ENCODE assay signal across 9 cellular contexts in genomic region chr4:73019462-73020047, GRCh38. TPM values are rescaled to one million over a fixed set of nuclear protein-coding genes. Genes with fewer than 3 reads are reported as not detected.
DNase-seq lines count a peak whose midpoint lies in the region; ATAC-seq and TF ChIP-seq lines count a peak whose summit lies in the region.
"Had no signal": no experiment of that assay in that cellular context is flagged by ENCODE, and none has a peak within 500 bp of the region (broad histone marks: within the 10 kb centered on the region; RNA-seq: fewer than 3 reads in every experiment).

No MANE protein-coding gene starts in this region.

- ATAC-seq in CD4-positive, CD25-positive, alpha-beta regulatory T cell (ENCODE audit: low read depth in 2 of 2) = no peak
- no peak for ATAC-seq in HG02759 (IDR thresholded peaks at IDR 0.05; ENCODE audit: unreplicated experiment)
- ATAC-seq in HG02840 (IDR thresholded peaks at IDR 0.05; ENCODE audit: low FRiP score, unreplicated experiment) = no peak
- ATAC-seq in GM21619 (IDR thresholded peaks at IDR 0.05; ENCODE audit: unreplicated experiment) = no peak

- peaks cover 36% of the 10 kb centered on the region for H3K27me3 Mint-ChIP-seq in CD4-positive, CD25-positive, alpha-beta regulatory T cell
- H3K27me3 Mint-ChIP-seq in nephron (ENCODE audit: low read depth) = no peaks in the 10 kb centered on the region

- H3K4me2 ChIP-seq in OCI-LY3 (ENCODE audit: low read length) = 0 out of 2 replicates have a peak overlapping the region, but pooled peaks have one; percentile 15

- no peaks in the 10 kb centered on the region for H3K9me3 ChIP-seq in CD4-positive, CD25-positive, alpha-beta regulatory T cell (ENCODE audit: control insufficient read depth in 2 of 2, low read length in 2 of 2)
- H3K9me3 ChIP-seq in OCI-LY3 (ENCODE audit: insufficient read depth, low read length) = no peaks in the 10 kb centered on the region

- in situ Hi-C loops in GM13977 (cut with MboI; ENCODE audit: low pct_unique_long_range_greater_than_20kb, low sequenced_read_pairs, unreplicated experiment) = loop anchor here (25.0 kb wide), 2 partner anchors 307 to 532 kb away; no protein-coding TSS in a partner anchor

- intact Hi-C loops in dorsolateral prefrontal cortex (cut with DNase I) = loop anchor here (2.0 to 10.0 kb wide), 4 partner anchors 315 to 705 kb away; no protein-coding TSS in a partner anchor

- H3K9me3 Mint-ChIP-seq in CD4-positive, CD25-positive, alpha-beta regulatory T cell = peaks cover 0 to 1% (median 0%) of the 10 kb centered on the region in 7 donors
- no peaks in the 10 kb centered on the region for H3K9me3 Mint-ChIP-seq in nephron
- H3K9me3 Mint-ChIP-seq: T-helper 1 cell treated with Interleukin-12 subunit alpha and Interleukin-12 subunit beta and Interleukin-4 antibody, amounts not matched to agents 30 μg/mL and 1 μg/mL, for 36 hours had no signal

- no peak overlapping the region for H3K4me3 ChIP-seq in CD4-positive, CD25-positive, alpha-beta regulatory T cell (ENCODE audit: low read depth, low read length)
- H3K4me3 ChIP-seq in OCI-LY3 (ENCODE audit: low read length) (no peak overlapping the region), dorsolateral prefrontal cortex (no peak overlapping the region)

- H3K36me3 ChIP-seq in CD4-positive, CD25-positive, alpha-beta regulatory T cell (ENCODE audit: control insufficient read depth, insufficient read depth, low read length) = no peaks in the 10 kb centered on the region
- H3K36me3 ChIP-seq in OCI-LY3 (replicated peaks; ENCODE audit: low read depth, low read length) = no peaks in the 10 kb centered on the region

- H3K27ac Mint-ChIP-seq in CD4-positive, CD25-positive, alpha-beta regulatory T cell = peak overlapping the region in 1 of 3 donors; percentile 40
- no peak overlapping the region for H3K27ac Mint-ChIP-seq in nephron
- H3K27ac Mint-ChIP-seq: T-helper 1 cell treated with Interleukin-12 subunit alpha and Interleukin-12 subunit beta and Interleukin-4 antibody, amounts not matched to agents 30 μg/mL and 1 μg/mL, for 36 hours had no signal

- no peaks in the 10 kb centered on the region for H3K36me3 Mint-ChIP-seq in CD4-positive, CD25-positive, alpha-beta regulatory T cell
- H3K36me3 Mint-ChIP-seq in nephron (ENCODE audit: low read depth) = no peaks in the 10 kb centered on the region

- TF ChIP-seq CTCF in GM13977 (IDR thresholded peaks at IDR 0.05; ENCODE audit: extremely low read depth, insufficient read depth, missing control alignments) (peak; percentile 62), OCI-LY3 (IDR thresholded peaks at IDR 0.05; ENCODE audit: low read depth, low read length) (peak; percentile 80), dorsolateral prefrontal cortex (IDR thresholded peaks at IDR 0.05 in 54 of 56, conservative IDR thresholded peaks at IDR 0.05 in 2 of 56; ENCODE audit: low read depth in 1 of 56, partially characterized antibody in 56 of 56) (peak; percentile 74 to 98 (median 87)), nephron (IDR thresholded peaks at IDR 0.05; ENCODE audit: unreplicated experiment in 3 of 3) (peak; percentile 75 to 81 (median 79))

- H3K4me3 Mint-ChIP-seq in CD4-positive, CD25-positive, alpha-beta regulatory T cell = peak overlapping the region in 1 of 4 donors; percentile 21
- no peak overlapping the region for H3K4me3 Mint-ChIP-seq in nephron
- H3K4me3 Mint-ChIP-seq: T-helper 1 cell treated with Interleukin-12 subunit alpha and Interleukin-12 subunit beta and Interleukin-4 antibody, amounts not matched to agents 30 μg/mL and 1 μg/mL, for 36 hours had no signal

- peak in 2 of 3 donors; percentile 18 to 42 for DNase-seq in CD4-positive, CD25-positive, alpha-beta regulatory T cell
- DNase-seq in GM13977 (ENCODE audit: low spot score) (peak; percentile 39), dorsolateral prefrontal cortex (no peak)

- H3K27me3 ChIP-seq in CD4-positive, CD25-positive, alpha-beta regulatory T cell (ENCODE audit: control insufficient read depth, insufficient read depth, low read length) = no peaks in the 10 kb centered on the region
- H3K27me3 ChIP-seq in OCI-LY3 (ENCODE audit: low read depth, low read length) (no peaks in the 10 kb centered on the region), dorsolateral prefrontal cortex (no peaks in the 10 kb centered on the region)

- no peak overlapping the region for H3K9ac ChIP-seq in OCI-LY3 (ENCODE audit: low read length)

- H2AFZ ChIP-seq in OCI-LY3 (ENCODE audit: low read depth, low read length) = no peak overlapping the region

- H3K27ac ChIP-seq in CD4-positive, CD25-positive, alpha-beta regulatory T cell (ENCODE audit: insufficient read depth, low read length, poor library complexity, severe bottlenecking) = no peak overlapping the region
- no peak overlapping the region for H3K27ac ChIP-seq in OCI-LY3 (ENCODE audit: low read length)
- no peak overlapping the region for H3K27ac ChIP-seq in dorsolateral prefrontal cortex

- peaks cover 0 to 4% (median 0%) of the 10 kb centered on the region in 4 donors for H3K4me1 Mint-ChIP-seq in CD4-positive, CD25-positive, alpha-beta regulatory T cell
- H3K4me1 Mint-ChIP-seq in nephron = no peaks in the 10 kb centered on the region

- H3K79me2 ChIP-seq in OCI-LY3 (ENCODE audit: low read length) = no peaks in the 10 kb centered on the region

- H4K20me1 ChIP-seq in OCI-LY3 (ENCODE audit: insufficient read depth, low read length) = no peaks in the 10 kb centered on the region

- no peaks in the 10 kb centered on the region for H3K4me1 ChIP-seq in CD4-positive, CD25-positive, alpha-beta regulatory T cell (ENCODE audit: control insufficient read depth, insufficient read depth, low read length, poor library complexity, severe bottlenecking)
- peaks cover 3% of the 10 kb centered on the region for H3K4me1 ChIP-seq in OCI-LY3 (ENCODE audit: low read length)

RNA-seq across cellular contexts. Expression of gene COX18, which starts 50.0 kb away (rescaled TPM):
- total RNA-seq in CD4-positive, CD25-positive, alpha-beta regulatory T cell = 9.2 TPM
- 1 to 10 TPM; 4.5 to 7.3 (median 6.7) TPM for polyA plus RNA-seq in CD4-positive, CD25-positive, alpha-beta regulatory T cell
- 10 to 100 TPM in 107 of 120 experiments, 1 to 10 TPM in 13; 7.4 to 18.5 (median 12.7) TPM for total RNA-seq in dorsolateral prefrontal cortex

Comparison
In these comparisons a context has a peak if more than half of its experiments do, and no peak if none do; other contexts are left out.
1. DNase-seq: peak in CD4-positive, CD25-positive, alpha-beta regulatory T cell (2 of 3) and GM13977 (single experiment); none in dorsolateral prefrontal cortex (0 of 10).
2. Peak in every context shown above with its lines, with median percentiles within 50 percentile points of each other: CTCF ChIP-seq.